Comparison of ENCODE assay signal across 1 cellular context in genomic region chr15:85781099-85781498, GRCh38.
TF ChIP-seq lines count a peak whose summit lies in the region.

No MANE protein-coding gene starts in this region.

TF ChIP-seq in HepG2, 621 proteins besides CTCF, POLR2A, EP300 and RAD21 (continued from another document and continues in another):
- TF ChIP-seq ZNF333 (CRISPR knock-in tag; IDR thresholded peaks at IDR 0.05; ENCODE audit: borderline replicate concordance) = no peak
- TF ChIP-seq CCDC6 (CRISPR knock-in tag; IDR thresholded peaks at IDR 0.05) = 0 out of 2 replicates have a peak, but pooled peaks have one; percentile 39
- TF ChIP-seq ZNF124 (CRISPR knock-in tag; IDR thresholded peaks at IDR 0.05) = no peak
- peak; percentile 21; the same call in 1 of the 2 replicates for TF ChIP-seq RERE (CRISPR knock-in tag; IDR thresholded peaks at IDR 0.05; ENCODE audit: low read depth)
- TF ChIP-seq IRF9 (CRISPR knock-in tag; IDR thresholded peaks at IDR 0.05; ENCODE audit: borderline replicate concordance) = 0 out of 2 replicates have a peak, but pooled peaks have one; percentile 30
- no peak for TF ChIP-seq SCMH1 (CRISPR knock-in tag; IDR thresholded peaks at IDR 0.05; ENCODE audit: borderline replicate concordance)
- TF ChIP-seq ZMYM2 (CRISPR knock-in tag; IDR thresholded peaks at IDR 0.05) = 0 out of 2 replicates have a peak, but pooled peaks have one; percentile 60
- TF ChIP-seq HOXA9 (CRISPR knock-in tag; IDR thresholded peaks at IDR 0.05; ENCODE audit: borderline replicate concordance) = no peak
- TF ChIP-seq MAFK (conservative IDR thresholded peaks at IDR 0.05 in 1 of 2, IDR thresholded peaks at IDR 0.05 in 1 of 2; ENCODE audit: low read length in 2 of 2) = no peak
- no peak for TF ChIP-seq ERF (CRISPR knock-in tag; IDR thresholded peaks at IDR 0.05)
- no peak for TF ChIP-seq NBN (conservative IDR thresholded peaks at IDR 0.05)
- TF ChIP-seq ZMAT5 (CRISPR knock-in tag; IDR thresholded peaks at IDR 0.05; ENCODE audit: borderline replicate concordance, low read depth) = no peak
- no peak; the same call in 1 of the 2 replicates for TF ChIP-seq STAG1 (CRISPR knock-in tag; IDR thresholded peaks at IDR 0.05)
- 0 out of 2 replicates have a peak, but pooled peaks have one; percentile 22 for TF ChIP-seq MIER2 (CRISPR knock-in tag; IDR thresholded peaks at IDR 0.05)
- TF ChIP-seq KLF6 (CRISPR knock-in tag; IDR thresholded peaks at IDR 0.05) = no peak
- no peak for TF ChIP-seq HNRNPH1 (optimal IDR thresholded peaks at IDR 0.05; ENCODE audit: low read depth, low read length)
- TF ChIP-seq ZSCAN21 (CRISPR knock-in tag; IDR thresholded peaks at IDR 0.05; ENCODE audit: borderline replicate concordance) = no peak
- TF ChIP-seq ZBTB46 (CRISPR knock-in tag; IDR thresholded peaks at IDR 0.05; ENCODE audit: borderline replicate concordance) = no peak
- TF ChIP-seq ZNF800 (CRISPR knock-in tag; IDR thresholded peaks at IDR 0.05) = 0 out of 2 replicates have a peak, but pooled peaks have one; percentile 50
- TF ChIP-seq ZNF746 (CRISPR knock-in tag; IDR thresholded peaks at IDR 0.05) = no peak
- TF ChIP-seq DR1 (CRISPR knock-in tag; IDR thresholded peaks at IDR 0.05) = no peak
- TF ChIP-seq ZNF225 (CRISPR knock-in tag; IDR thresholded peaks at IDR 0.05) = no peak
- TF ChIP-seq ZSCAN22 (CRISPR knock-in tag; IDR thresholded peaks at IDR 0.05) = no peak
- peak; percentile 94 for TF ChIP-seq SAP130 (CRISPR knock-in tag; IDR thresholded peaks at IDR 0.05; ENCODE audit: low read depth)
- peak; percentile 34; the same call in 1 of the 2 replicates for TF ChIP-seq ELF3 (CRISPR knock-in tag; IDR thresholded peaks at IDR 0.05)
- no peak for TF ChIP-seq NFE2L2 (IDR thresholded peaks at IDR 0.05; ENCODE audit: low read length)
- no peak for TF ChIP-seq ZNF75D (CRISPR knock-in tag; IDR thresholded peaks at IDR 0.05; ENCODE audit: borderline replicate concordance)
- TF ChIP-seq ZNF770 (CRISPR knock-in tag; IDR thresholded peaks at IDR 0.05) = no peak
- TF ChIP-seq ZNF253 (CRISPR knock-in tag; IDR thresholded peaks at IDR 0.05; ENCODE audit: borderline replicate concordance) = no peak
- no peak for TF ChIP-seq PAF1 (CRISPR knock-in tag; IDR thresholded peaks at IDR 0.05)
- peak; percentile 79; the same call in 1 of the 2 replicates for TF ChIP-seq FOXO1 (CRISPR knock-in tag; IDR thresholded peaks at IDR 0.05)
- no peak for TF ChIP-seq SP140L (CRISPR knock-in tag; IDR thresholded peaks at IDR 0.05; ENCODE audit: borderline replicate concordance)
- no peak for TF ChIP-seq MAF1 (CRISPR knock-in tag; IDR thresholded peaks at IDR 0.05; ENCODE audit: borderline replicate concordance)
- TF ChIP-seq GRHL1 (CRISPR knock-in tag; conservative IDR thresholded peaks at IDR 0.05) = no peak
- TF ChIP-seq ZNF781 (CRISPR knock-in tag; IDR thresholded peaks at IDR 0.05; ENCODE audit: borderline replicate concordance, not compliant biosample characterization) = no peak
- peak; percentile 76; the same call in 1 of the 2 replicates for TF ChIP-seq FOXJ3 (CRISPR knock-in tag; IDR thresholded peaks at IDR 0.05; ENCODE audit: borderline replicate concordance)
- no peak for TF ChIP-seq NFAT5 (CRISPR knock-in tag; IDR thresholded peaks at IDR 0.05)
- TF ChIP-seq EHMT2 (IDR thresholded peaks at IDR 0.05; ENCODE audit: borderline replicate concordance, low read depth, low read length) = peak; percentile 54; the same call in 1 of the 2 replicates
- TF ChIP-seq PLSCR1 (CRISPR knock-in tag; IDR thresholded peaks at IDR 0.05; ENCODE audit: borderline replicate concordance) = no peak
- TF ChIP-seq AHR (CRISPR knock-in tag; IDR thresholded peaks at IDR 0.05) = no peak
